ENCODE assay signal across 16 cellular contexts in the genomic region with DNA sequence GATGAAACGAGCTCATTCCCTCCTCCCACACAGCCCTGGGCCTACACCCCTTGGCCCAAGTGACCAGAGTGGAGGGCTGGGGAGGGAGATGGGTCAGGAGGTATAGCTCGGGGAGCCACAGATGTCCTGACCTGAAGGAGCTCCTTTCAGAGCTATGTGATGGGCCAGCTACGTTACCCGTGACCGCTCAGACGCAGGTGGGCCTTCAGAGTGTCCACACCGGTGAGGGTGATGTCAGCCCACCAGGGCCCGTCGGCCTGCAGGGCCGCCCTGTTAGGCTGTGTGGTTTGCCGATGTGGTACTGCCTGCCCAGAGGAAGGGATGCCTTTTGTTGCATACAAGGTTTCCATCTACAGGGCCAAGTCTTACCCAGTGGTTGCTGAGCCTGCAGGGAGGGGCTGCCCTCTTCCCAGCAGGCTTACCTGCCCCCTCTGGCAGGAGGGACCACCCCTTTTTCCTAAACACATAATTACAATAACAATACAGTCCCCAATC. TPM values are rescaled to one million over a fixed set of nuclear protein-coding genes. Genes with fewer than 3 reads are reported as not detected.
DNase-seq lines count a peak whose midpoint lies in the region; ATAC-seq and TF ChIP-seq lines count a peak whose summit lies in the region.
"Had no signal": no experiment of that assay in that cellular context is flagged by ENCODE, and none has a peak within 500 bp of the region (broad histone marks: within the 10 kb centered on the region; RNA-seq: fewer than 3 reads in every experiment).

No MANE protein-coding gene starts in this region.

- no peak overlapping the region for H3K27ac ChIP-seq in right cardiac atrium (ENCODE audit: low read length)

- ATAC-seq in right cardiac atrium (no peak), left ventricle myocardium superior (no peak)
- ATAC-seq: CD8-positive, alpha-beta T cell had no signal

- H3K36me3 Mint-ChIP-seq in immature natural killer cell (no peaks in the 10 kb centered on the region), mesothelial cell of epicardium (no peaks in the 10 kb centered on the region)
- H3K36me3 Mint-ChIP-seq: CD8-positive, alpha-beta T cell had no signal

- H3K9me3 Mint-ChIP-seq in immature natural killer cell = no peaks in the 10 kb centered on the region
- H3K9me3 Mint-ChIP-seq in mesothelial cell of epicardium = no peaks in the 10 kb centered on the region
- H3K9me3 Mint-ChIP-seq: CD8-positive, alpha-beta T cell; H9 had no signal

- H3K27me3 Mint-ChIP-seq in immature natural killer cell (ENCODE audit: low read depth in 3 of 3) (peaks cover 2 to 8% (median 5%) of the 10 kb centered on the region in 3 donors), mesothelial cell of epicardium (ENCODE audit: low read depth) (no peaks in the 10 kb centered on the region)

- no peak overlapping the region for H3K4me3 Mint-ChIP-seq in immature natural killer cell
- H3K4me3 Mint-ChIP-seq in mesothelial cell of epicardium = no peak overlapping the region
- H3K4me3 Mint-ChIP-seq: CD8-positive, alpha-beta T cell; H9 had no signal

- H3K9me3 ChIP-seq in right cardiac atrium (ENCODE audit: control insufficient read depth, low read length) = no peaks in the 10 kb centered on the region

- no peak overlapping the region for H3K4me3 ChIP-seq in right cardiac atrium (ENCODE audit: low read length)

- H3K27ac Mint-ChIP-seq in immature natural killer cell = peak overlapping the region in 4 of 6 donors; percentile 40 to 96 (median 72)
- H3K27ac Mint-ChIP-seq in mesothelial cell of epicardium = no peak overlapping the region
- H3K27ac Mint-ChIP-seq: CD8-positive, alpha-beta T cell had no signal

- intact Hi-C loops in right cardiac atrium (cut with DNase I) (no loop called here), left ventricle myocardium superior (cut with micrococcal nuclease) (no loop called here), posterior vena cava (cut with DNase I) (no loop called here)

- no peaks in the 10 kb centered on the region for H3K27me3 ChIP-seq in right cardiac atrium (ENCODE audit: control insufficient read depth, insufficient read depth)

- peak; percentile 7 to 28 (median 19) for DNase-seq in right cardiac atrium
- DNase-seq in left ventricle myocardium superior = no peak
- DNase-seq in immature natural killer cell = no peak
- DNase-seq in posterior vena cava (ENCODE audit: low spot score) = peak; percentile 74
- no peak for DNase-seq in islet precursor cell
- no peak for DNase-seq in NCI-H146 treated with DMSO at 0.1 percent for 48 hours (lab: John Stamatoyannopoulos, UW; ENCODE audit: unreplicated experiment)
- no peak for DNase-seq in iPS-NIHi11 (ENCODE audit: low spot score)
- DNase-seq in mesothelial cell of epicardium (ENCODE audit: low spot score in 2 of 2, unreplicated experiment in 2 of 2) = no peak
- DNase-seq: CD8-positive, alpha-beta T cell; DMS79; H9; Kasumi-1; MM.1S; NCI-H1092 treated with DMSO at 0.1 percent for 48 hours; NCI-H1694; NCI-H524 treated with DMSO at 0.1 percent for 48 hours had no signal

- peaks cover 6% of the 10 kb centered on the region for H3K4me1 ChIP-seq in right cardiac atrium (ENCODE audit: control insufficient read depth, insufficient read depth, low read length)

- TF ChIP-seq CTCF in mesothelial cell of epicardium (IDR thresholded peaks at IDR 0.05; ENCODE audit: unreplicated experiment) = no peak

- H3K4me1 Mint-ChIP-seq in immature natural killer cell (peaks cover 36 to 46% of the 10 kb centered on the region in 2 donors), mesothelial cell of epicardium (peaks cover 16% of the 10 kb centered on the region)

- WGBS in right cardiac atrium = 92% methylated on average over 11 of the region's 11 CpGs

RNA-seq across cellular contexts. Expression of a gene that starts 41.8 kb away (rescaled TPM):
- total RNA-seq in right cardiac atrium = 100 to 1,000 TPM in 1 of 4 donors, 10 to 100 TPM in 3; 38.9 to 128 (median 56.6) TPM
- 46.4 TPM for polyA plus RNA-seq in right cardiac atrium
- 45.7 TPM for total RNA-seq in left ventricle myocardium superior
- polyA plus RNA-seq in immature natural killer cell = 10 to 100 TPM; 27.2 to 54.3 (median 28.7) TPM
- 100 to 1,000 TPM; 105 to 141 TPM for total RNA-seq in posterior vena cava
- total RNA-seq in mesothelial cell of epicardium = 60.3 to 62.3 TPM (median 60.5 TPM) in 3 replicates

Comparison
In these comparisons a context has a peak if more than half of its experiments do, and no peak if none do; other contexts are left out.
1. DNase-seq: peak in right cardiac atrium (3 of 3) and posterior vena cava (single experiment); none in left ventricle myocardium superior (single experiment), immature natural killer cell (0 of 3), islet precursor cell (single experiment), NCI-H146 treated with DMSO at 0.1 percent for 48 hours (single experiment), iPS-NIHi11 (single experiment) and mesothelial cell of epicardium (0 of 2).